ENCODE assay signal across 2 cellular contexts in genomic region chr13:49495783-49496762, GRCh38.
TF ChIP-seq lines count a peak whose summit lies in the region.

Gene PHF11 (plus strand): TSS chr13:49495953. CDS start chr13:49496002, 49 bp downstream.

TF ChIP-seq in IMR-90, 13 proteins besides CTCF, POLR2A, EP300 and RAD21:
- peak; percentile 10 for TF ChIP-seq RCOR1 (IDR thresholded peaks at IDR 0.05; ENCODE audit: insufficient replicate concordance, low read length)
- TF ChIP-seq SMC3 (IDR thresholded peaks at IDR 0.05; ENCODE audit: low read depth, low read length): no peak
- 0 out of 2 replicates have a peak, but pooled peaks have one; percentile 5 for TF ChIP-seq BHLHE40 (IDR thresholded peaks at IDR 0.05; ENCODE audit: low read depth, low read length)
- no peak for TF ChIP-seq MXI1 (IDR thresholded peaks at IDR 0.05; ENCODE audit: borderline replicate concordance, low read depth, low read length)
TF ChIP-seq in IMR-90: peak in this region for 2.

TF ChIP-seq in GM12878, 131 proteins besides CTCF, POLR2A, EP300 and RAD21 (continues in another document):
- TF ChIP-seq JUNB (IDR thresholded peaks at IDR 0.05): peak; percentile 73
- no peak for TF ChIP-seq SIX5 (IDR thresholded peaks at IDR 0.05; ENCODE audit: low read depth, low read length, severe bottlenecking)
- no peak for TF ChIP-seq WRNIP1 (IDR thresholded peaks at IDR 0.05; ENCODE audit: borderline replicate concordance, low read depth, low read length)
- no peak for TF ChIP-seq RFX5 (IDR thresholded peaks at IDR 0.05; ENCODE audit: low read depth, low read length)
- peak; percentile 44; the same call in 1 of the 2 replicates for TF ChIP-seq DPF2 (IDR thresholded peaks at IDR 0.05)
- TF ChIP-seq HSF1 (IDR thresholded peaks at IDR 0.05; ENCODE audit: low read depth, low read length): no peak
- no peak for TF ChIP-seq KDM1A (IDR thresholded peaks at IDR 0.05; ENCODE audit: borderline replicate concordance)
- TF ChIP-seq, protein P1, sequence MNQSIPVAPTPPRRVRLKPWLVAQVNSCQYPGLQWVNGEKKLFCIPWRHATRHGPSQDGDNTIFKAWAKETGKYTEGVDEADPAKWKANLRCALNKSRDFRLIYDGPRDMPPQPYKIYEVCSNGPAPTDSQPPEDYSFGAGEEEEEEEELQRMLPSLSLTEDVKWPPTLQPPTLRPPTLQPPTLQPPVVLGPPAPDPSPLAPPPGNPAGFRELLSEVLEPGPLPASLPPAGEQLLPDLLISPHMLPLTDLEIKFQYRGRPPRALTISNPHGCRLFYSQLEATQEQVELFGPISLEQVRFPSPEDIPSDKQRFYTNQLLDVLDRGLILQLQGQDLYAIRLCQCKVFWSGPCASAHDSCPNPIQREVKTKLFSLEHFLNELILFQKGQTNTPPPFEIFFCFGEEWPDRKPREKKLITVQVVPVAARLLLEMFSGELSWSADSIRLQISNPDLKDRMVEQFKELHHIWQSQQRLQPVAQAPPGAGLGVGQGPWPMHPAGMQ (IDR thresholded peaks at IDR 0.05; ENCODE audit: borderline replicate concordance): no peak
- no peak for TF ChIP-seq ZZZ3 (IDR thresholded peaks at IDR 0.05; ENCODE audit: control insufficient read depth, insufficient read length, low read depth)
- no peak for TF ChIP-seq KAT2A (conservative IDR thresholded peaks at IDR 0.05; ENCODE audit: control insufficient read depth, low read depth, low read length)
- TF ChIP-seq, protein P2, sequence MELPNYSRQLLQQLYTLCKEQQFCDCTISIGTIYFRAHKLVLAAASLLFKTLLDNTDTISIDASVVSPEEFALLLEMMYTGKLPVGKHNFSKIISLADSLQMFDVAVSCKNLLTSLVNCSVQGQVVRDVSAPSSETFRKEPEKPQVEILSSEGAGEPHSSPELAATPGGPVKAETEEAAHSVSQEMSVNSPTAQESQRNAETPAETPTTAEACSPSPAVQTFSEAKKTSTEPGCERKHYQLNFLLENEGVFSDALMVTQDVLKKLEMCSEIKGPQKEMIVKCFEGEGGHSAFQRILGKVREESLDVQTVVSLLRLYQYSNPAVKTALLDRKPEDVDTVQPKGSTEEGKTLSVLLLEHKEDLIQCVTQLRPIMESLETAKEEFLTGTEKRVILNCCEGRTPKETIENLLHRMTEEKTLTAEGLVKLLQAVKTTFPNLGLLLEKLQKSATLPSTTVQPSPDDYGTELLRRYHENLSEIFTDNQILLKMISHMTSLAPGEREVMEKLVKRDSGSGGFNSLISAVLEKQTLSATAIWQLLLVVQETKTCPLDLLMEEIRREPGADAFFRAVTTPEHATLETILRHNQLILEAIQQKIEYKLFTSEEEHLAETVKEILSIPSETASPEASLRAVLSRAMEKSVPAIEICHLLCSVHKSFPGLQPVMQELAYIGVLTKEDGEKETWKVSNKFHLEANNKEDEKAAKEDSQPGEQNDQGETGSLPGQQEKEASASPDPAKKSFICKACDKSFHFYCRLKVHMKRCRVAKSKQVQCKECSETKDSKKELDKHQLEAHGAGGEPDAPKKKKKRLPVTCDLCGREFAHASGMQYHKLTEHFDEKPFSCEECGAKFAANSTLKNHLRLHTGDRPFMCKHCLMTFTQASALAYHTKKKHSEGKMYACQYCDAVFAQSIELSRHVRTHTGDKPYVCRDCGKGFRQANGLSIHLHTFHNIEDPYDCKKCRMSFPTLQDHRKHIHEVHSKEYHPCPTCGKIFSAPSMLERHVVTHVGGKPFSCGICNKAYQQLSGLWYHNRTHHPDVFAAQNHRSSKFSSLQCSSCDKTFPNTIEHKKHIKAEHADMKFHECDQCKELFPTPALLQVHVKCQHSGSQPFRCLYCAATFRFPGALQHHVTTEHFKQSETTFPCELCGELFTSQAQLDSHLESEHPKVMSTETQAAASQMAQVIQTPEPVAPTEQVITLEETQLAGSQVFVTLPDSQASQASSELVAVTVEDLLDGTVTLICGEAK (IDR thresholded peaks at IDR 0.05; ENCODE audit: borderline replicate concordance): no peak; the same call in 1 of the 2 replicates
- no peak for TF ChIP-seq ZBTB33 (IDR thresholded peaks at IDR 0.05)
- TF ChIP-seq POLR2AphosphoS5 (IDR thresholded peaks at IDR 0.05; ENCODE audit: low read length): peak; percentile 82
- 0 out of 2 replicates have a peak, but pooled peaks have one; percentile 6 for TF ChIP-seq MEF2A (IDR thresholded peaks at IDR 0.05; ENCODE audit: insufficient read depth, low read depth, low read length)
- TF ChIP-seq IRF4 (IDR thresholded peaks at IDR 0.05; ENCODE audit: low read depth, low read length): peak; percentile 74; the same call in 1 of the 2 replicates
- no peak for TF ChIP-seq BRCA1 (IDR thresholded peaks at IDR 0.05; ENCODE audit: low read depth, low read length)
- TF ChIP-seq NFIC (IDR thresholded peaks at IDR 0.05; ENCODE audit: low read depth, low read length): 0 out of 2 replicates have a peak, but pooled peaks have one; percentile 18
- TF ChIP-seq CEBPB (IDR thresholded peaks at IDR 0.05; ENCODE audit: borderline replicate concordance in 1 of 2, low read depth in 2 of 2, low read length in 2 of 2): no peak
- no peak; the same call in 1 of the 2 replicates for TF ChIP-seq STAT1 (conservative IDR thresholded peaks at IDR 0.05)
- TF ChIP-seq RAD51 (IDR thresholded peaks at IDR 0.05): no peak
- TF ChIP-seq, protein P3, sequence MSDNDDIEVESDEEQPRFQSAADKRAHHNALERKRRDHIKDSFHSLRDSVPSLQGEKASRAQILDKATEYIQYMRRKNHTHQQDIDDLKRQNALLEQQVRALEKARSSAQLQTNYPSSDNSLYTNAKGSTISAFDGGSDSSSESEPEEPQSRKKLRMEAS (IDR thresholded peaks at IDR 0.05; ENCODE audit: low read depth, low read length): no peak
- no peak; the same call in 1 of the 2 replicates for TF ChIP-seq ZNF687 (IDR thresholded peaks at IDR 0.05)
- no peak for TF ChIP-seq SUPT20H (IDR thresholded peaks at IDR 0.05; ENCODE audit: borderline replicate concordance, control insufficient read depth, low read depth, low read length)
- 0 out of 2 replicates have a peak, but pooled peaks have one; percentile 37 for TF ChIP-seq SMARCA5 (IDR thresholded peaks at IDR 0.05)
- peak; percentile 88 for TF ChIP-seq TAF1 (IDR thresholded peaks at IDR 0.05; ENCODE audit: borderline replicate concordance, low read depth, low read length)
- TF ChIP-seq HCFC1 (IDR thresholded peaks at IDR 0.05; ENCODE audit: low read length): no peak
- no peak for TF ChIP-seq ATF3 (IDR thresholded peaks at IDR 0.05; ENCODE audit: borderline replicate concordance, extremely low read depth, low read depth, low read length)
- TF ChIP-seq, protein P4, sequence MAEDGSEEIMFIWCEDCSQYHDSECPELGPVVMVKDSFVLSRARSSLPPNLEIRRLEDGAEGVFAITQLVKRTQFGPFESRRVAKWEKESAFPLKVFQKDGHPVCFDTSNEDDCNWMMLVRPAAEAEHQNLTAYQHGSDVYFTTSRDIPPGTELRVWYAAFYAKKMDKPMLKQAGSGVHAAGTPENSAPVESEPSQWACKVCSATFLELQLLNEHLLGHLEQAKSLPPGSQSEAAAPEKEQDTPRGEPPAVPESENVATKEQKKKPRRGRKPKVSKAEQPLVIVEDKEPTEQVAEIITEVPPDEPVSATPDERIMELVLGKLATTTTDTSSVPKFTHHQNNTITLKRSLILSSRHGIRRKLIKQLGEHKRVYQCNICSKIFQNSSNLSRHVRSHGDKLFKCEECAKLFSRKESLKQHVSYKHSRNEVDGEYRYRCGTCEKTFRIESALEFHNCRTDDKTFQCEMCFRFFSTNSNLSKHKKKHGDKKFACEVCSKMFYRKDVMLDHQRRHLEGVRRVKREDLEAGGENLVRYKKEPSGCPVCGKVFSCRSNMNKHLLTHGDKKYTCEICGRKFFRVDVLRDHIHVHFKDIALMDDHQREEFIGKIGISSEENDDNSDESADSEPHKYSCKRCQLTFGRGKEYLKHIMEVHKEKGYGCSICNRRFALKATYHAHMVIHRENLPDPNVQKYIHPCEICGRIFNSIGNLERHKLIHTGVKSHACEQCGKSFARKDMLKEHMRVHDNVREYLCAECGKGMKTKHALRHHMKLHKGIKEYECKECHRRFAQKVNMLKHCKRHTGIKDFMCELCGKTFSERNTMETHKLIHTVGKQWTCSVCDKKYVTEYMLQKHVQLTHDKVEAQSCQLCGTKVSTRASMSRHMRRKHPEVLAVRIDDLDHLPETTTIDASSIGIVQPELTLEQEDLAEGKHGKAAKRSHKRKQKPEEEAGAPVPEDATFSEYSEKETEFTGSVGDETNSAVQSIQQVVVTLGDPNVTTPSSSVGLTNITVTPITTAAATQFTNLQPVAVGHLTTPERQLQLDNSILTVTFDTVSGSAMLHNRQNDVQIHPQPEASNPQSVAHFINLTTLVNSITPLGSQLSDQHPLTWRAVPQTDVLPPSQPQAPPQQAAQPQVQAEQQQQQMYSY (CRISPR knock-in tag; IDR thresholded peaks at IDR 0.05): no peak
- no peak for TF ChIP-seq NRF1 (conservative IDR thresholded peaks at IDR 0.05; ENCODE audit: low read depth, low read length)
- TF ChIP-seq, protein P5, sequence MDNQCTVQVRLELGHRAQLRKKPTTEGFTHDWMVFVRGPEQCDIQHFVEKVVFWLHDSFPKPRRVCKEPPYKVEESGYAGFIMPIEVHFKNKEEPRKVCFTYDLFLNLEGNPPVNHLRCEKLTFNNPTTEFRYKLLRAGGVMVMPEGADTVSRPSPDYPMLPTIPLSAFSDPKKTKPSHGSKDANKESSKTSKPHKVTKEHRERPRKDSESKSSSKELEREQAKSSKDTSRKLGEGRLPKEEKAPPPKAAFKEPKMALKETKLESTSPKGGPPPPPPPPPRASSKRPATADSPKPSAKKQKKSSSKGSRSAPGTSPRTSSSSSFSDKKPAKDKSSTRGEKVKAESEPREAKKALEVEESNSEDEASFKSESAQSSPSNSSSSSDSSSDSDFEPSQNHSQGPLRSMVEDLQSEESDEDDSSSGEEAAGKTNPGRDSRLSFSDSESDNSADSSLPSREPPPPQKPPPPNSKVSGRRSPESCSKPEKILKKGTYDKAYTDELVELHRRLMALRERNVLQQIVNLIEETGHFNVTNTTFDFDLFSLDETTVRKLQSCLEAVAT (IDR thresholded peaks at IDR 0.05): no peak
- peak; percentile 69; the same call in 1 of the 2 replicates for TF ChIP-seq CBX5 (IDR thresholded peaks at IDR 0.05; ENCODE audit: low read depth)
- TF ChIP-seq CHD4 (IDR thresholded peaks at IDR 0.05): no peak
- no peak for TF ChIP-seq CHD2 (IDR thresholded peaks at IDR 0.05; ENCODE audit: borderline replicate concordance, low read depth, low read length)
- TF ChIP-seq TCF7 (IDR thresholded peaks at IDR 0.05; ENCODE audit: borderline replicate concordance): peak; percentile 78
- peak; percentile 19 for TF ChIP-seq PBX3 (IDR thresholded peaks at IDR 0.05; ENCODE audit: insufficient replicate concordance, low read depth, low read length)
- TF ChIP-seq PAX8 (IDR thresholded peaks at IDR 0.05): no peak
